In genomic region chr1:175383239-175383638, GRCh38 we compare ENCODE assay signal across 12 cellular contexts.
"Had no signal": no experiment of that assay in that cellular context is flagged by ENCODE, and none has a peak within 500 bp of the region (broad histone marks: within the 10 kb centered on the region; RNA-seq: fewer than 3 reads in every experiment).

No MANE protein-coding gene starts in this region.

- DNase-seq: foreskin keratinocyte; heart left ventricle; hippocampal formation; kidney glomerular epithelial cell; mucosa of descending colon; naive thymus-derived CD8-positive, alpha-beta T cell; posterior cingulate gyrus; sigmoid colon; stimulated activated CD4-positive, alpha-beta T cell treated with anti-CD3 and anti-CD28 coated beads, Interleukin-2, amount 100 ng/mL, for 24 hours; stimulated activated naive CD4-positive, alpha-beta T cell; stomach; transverse colon had no signal

- ATAC-seq: foreskin keratinocyte; heart left ventricle; mucosa of descending colon; naive thymus-derived CD8-positive, alpha-beta T cell had no signal
